In the genomic region with DNA sequence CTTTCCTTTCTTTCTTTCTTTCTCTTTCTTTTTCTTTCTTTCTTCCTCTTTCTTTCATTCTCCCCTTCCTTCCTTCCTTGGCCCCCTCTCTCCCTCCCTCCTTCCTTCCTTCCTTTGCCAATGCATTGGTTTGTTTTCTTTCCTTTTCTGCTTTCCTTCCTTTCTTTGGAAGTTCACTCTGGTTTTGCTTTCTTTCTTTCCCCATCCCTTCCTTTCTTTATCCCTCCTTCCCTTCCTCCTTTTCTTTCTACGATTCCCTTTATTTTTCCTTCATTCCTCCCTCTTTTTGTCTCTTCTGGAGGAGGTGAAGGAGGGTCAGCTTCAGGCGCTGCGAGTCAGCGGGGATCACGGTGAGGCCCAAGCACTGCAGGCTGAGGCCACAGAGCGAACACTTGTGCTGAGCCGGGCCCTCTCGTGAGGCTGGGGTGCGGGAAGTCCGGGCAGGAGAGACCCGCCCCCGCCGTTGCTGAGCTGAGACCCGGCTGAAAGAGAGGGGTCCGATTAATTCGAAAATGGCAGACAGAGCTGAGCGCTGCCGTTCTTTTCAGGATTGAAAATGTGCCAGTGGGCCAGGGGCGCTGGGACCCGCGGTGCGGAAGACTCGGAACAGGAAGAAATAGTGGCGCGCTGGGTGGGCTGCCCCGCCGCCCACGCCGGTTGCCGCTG, we compare ENCODE assay signal across 1 cellular context.
TF ChIP-seq lines count a peak whose summit lies in the region.

No MANE protein-coding gene starts in this region.

TF ChIP-seq in K562, 482 proteins besides CTCF, POLR2A, EP300 and RAD21:
- TF ChIP-seq, protein P1, sequence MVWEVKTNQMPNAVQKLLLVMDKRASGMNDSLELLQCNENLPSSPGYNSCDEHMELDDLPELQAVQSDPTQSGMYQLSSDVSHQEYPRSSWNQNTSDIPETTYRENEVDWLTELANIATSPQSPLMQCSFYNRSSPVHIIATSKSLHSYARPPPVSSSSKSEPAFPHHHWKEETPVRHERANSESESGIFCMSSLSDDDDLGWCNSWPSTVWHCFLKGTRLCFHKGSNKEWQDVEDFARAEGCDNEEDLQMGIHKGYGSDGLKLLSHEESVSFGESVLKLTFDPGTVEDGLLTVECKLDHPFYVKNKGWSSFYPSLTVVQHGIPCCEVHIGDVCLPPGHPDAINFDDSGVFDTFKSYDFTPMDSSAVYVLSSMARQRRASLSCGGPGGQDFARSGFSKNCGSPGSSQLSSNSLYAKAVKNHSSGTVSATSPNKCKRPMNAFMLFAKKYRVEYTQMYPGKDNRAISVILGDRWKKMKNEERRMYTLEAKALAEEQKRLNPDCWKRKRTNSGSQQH (CRISPR knock-in tag; IDR thresholded peaks at IDR 0.05): peak; percentile 72; the same call in 1 of the 2 replicates
- TF ChIP-seq ZKSCAN3 (CRISPR knock-in tag; IDR thresholded peaks at IDR 0.05): no peak
- no peak for TF ChIP-seq HDAC6 (IDR thresholded peaks at IDR 0.05; ENCODE audit: low read depth, low read length)
- no peak for TF ChIP-seq XRCC3 (IDR thresholded peaks at IDR 0.05)
- no peak for TF ChIP-seq NEUROD1 (IDR thresholded peaks at IDR 0.05; ENCODE audit: borderline replicate concordance, low read depth, low read length, partially characterized antibody)
- no peak for TF ChIP-seq MEIS2 (IDR thresholded peaks at IDR 0.05; ENCODE audit: partially characterized antibody)
- TF ChIP-seq, protein P2, sequence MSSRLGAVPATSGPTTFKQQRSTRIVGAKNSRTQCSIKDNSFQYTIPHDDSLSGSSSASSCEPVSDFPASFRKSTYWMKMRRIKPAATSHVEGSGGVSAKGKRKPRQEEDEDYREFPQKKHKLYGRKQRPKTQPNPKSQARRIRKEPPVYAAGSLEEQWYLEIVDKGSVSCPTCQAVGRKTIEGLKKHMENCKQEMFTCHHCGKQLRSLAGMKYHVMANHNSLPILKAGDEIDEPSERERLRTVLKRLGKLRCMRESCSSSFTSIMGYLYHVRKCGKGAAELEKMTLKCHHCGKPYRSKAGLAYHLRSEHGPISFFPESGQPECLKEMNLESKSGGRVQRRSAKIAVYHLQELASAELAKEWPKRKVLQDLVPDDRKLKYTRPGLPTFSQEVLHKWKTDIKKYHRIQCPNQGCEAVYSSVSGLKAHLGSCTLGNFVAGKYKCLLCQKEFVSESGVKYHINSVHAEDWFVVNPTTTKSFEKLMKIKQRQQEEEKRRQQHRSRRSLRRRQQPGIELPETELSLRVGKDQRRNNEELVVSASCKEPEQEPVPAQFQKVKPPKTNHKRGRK (tag; IDR thresholded peaks at IDR 0.05): peak; percentile 92
- TF ChIP-seq, protein P3, sequence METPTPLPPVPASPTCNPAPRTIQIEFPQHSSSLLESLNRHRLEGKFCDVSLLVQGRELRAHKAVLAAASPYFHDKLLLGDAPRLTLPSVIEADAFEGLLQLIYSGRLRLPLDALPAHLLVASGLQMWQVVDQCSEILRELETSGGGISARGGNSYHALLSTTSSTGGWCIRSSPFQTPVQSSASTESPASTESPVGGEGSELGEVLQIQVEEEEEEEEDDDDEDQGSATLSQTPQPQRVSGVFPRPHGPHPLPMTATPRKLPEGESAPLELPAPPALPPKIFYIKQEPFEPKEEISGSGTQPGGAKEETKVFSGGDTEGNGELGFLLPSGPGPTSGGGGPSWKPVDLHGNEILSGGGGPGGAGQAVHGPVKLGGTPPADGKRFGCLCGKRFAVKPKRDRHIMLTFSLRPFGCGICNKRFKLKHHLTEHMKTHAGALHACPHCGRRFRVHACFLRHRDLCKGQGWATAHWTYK (CRISPR knock-in tag; IDR thresholded peaks at IDR 0.05): no peak
- TF ChIP-seq, protein P4, sequence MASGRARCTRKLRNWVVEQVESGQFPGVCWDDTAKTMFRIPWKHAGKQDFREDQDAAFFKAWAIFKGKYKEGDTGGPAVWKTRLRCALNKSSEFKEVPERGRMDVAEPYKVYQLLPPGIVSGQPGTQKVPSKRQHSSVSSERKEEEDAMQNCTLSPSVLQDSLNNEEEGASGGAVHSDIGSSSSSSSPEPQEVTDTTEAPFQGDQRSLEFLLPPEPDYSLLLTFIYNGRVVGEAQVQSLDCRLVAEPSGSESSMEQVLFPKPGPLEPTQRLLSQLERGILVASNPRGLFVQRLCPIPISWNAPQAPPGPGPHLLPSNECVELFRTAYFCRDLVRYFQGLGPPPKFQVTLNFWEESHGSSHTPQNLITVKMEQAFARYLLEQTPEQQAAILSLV (tag; IDR thresholded peaks at IDR 0.05): no peak
- TF ChIP-seq, protein P5, sequence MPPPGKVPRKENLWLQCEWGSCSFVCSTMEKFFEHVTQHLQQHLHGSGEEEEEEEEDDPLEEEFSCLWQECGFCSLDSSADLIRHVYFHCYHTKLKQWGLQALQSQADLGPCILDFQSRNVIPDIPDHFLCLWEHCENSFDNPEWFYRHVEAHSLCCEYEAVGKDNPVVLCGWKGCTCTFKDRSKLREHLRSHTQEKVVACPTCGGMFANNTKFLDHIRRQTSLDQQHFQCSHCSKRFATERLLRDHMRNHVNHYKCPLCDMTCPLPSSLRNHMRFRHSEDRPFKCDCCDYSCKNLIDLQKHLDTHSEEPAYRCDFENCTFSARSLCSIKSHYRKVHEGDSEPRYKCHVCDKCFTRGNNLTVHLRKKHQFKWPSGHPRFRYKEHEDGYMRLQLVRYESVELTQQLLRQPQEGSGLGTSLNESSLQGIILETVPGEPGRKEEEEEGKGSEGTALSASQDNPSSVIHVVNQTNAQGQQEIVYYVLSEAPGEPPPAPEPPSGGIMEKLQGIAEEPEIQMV (tag; conservative IDR thresholded peaks at IDR 0.05; ENCODE audit: low read depth): no peak
- no peak for TF ChIP-seq NFIC (IDR thresholded peaks at IDR 0.05)
